Comparison of ENCODE assay signal across 7 cellular contexts in the genomic region with DNA sequence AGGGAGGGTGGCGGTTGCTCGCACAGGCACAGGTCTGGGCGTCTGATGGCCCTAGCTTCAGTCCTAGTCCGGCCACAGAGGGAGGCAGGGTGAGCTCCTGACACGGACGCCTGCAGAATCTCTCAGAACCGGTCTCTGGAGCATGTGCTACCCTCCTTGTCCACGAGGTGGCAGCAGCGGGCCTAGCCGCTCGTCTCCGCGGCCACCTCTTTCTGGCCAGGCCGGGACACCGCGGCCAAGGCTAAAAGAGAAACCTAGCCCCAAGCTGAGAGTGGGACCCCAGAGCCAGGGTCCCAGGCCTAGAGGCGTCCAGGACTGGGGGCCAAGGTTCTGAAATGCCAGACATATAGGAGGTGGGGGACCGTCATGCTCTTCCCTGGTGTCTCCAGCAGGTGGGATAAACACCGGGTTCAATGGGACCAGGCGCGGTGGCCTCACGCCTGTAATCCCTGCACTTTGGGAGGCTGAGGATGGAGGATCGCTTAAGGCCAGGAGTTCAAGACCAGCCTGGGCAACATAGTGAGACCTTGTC. TPM values are rescaled to one million over a fixed set of nuclear protein-coding genes. Genes with fewer than 3 reads are reported as not detected.
DNase-seq lines count a peak whose midpoint lies in the region; TF ChIP-seq lines count a peak whose summit lies in the region.

No MANE protein-coding gene starts in this region.

- no peaks in the 10 kb centered on the region for H3K79me2 ChIP-seq in SK-N-SH (ENCODE audit: insufficient read depth)

- H3K27me3 ChIP-seq in SK-N-SH (ENCODE audit: insufficient read depth) (no peaks in the 10 kb centered on the region), ovary (no peaks in the 10 kb centered on the region), testis (no peaks in the 10 kb centered on the region)

- H3K9me3 ChIP-seq in SK-N-SH = no peaks in the 10 kb centered on the region
- H3K9me3 ChIP-seq in ovary = no peaks in the 10 kb centered on the region
- no peaks in the 10 kb centered on the region for H3K9me3 ChIP-seq in testis

- CTCF ChIA-PET in SK-N-SH (lab: Yijun Ruan, JAX) = interaction anchor here (0.6 to 17.9 kb wide), 111 partner anchors 8 to 611 kb away, joined by 3 to 537 read pairs (median 4); a partner anchor contains a TSS

- H3K4me2 ChIP-seq in SK-N-SH = peak overlapping the region; percentile 38; the same call in 1 of the 2 replicates

- intact Hi-C loops in ovary (cut with DNase I) = loop anchor here (2.0 to 10.0 kb wide), 3 partner anchors 142 to 196 kb away; no protein-coding TSS in a partner anchor
- intact Hi-C loops in testis (cut with DNase I; ENCODE audit: low total_unique reads) = loop anchor here (5.0 to 10.0 kb wide), 2 partner anchors 196 to 342 kb away; a partner anchor contains a TSS

- H3K27ac ChIP-seq in SK-N-SH (ENCODE audit: low read depth in 2 of 2, low read length in 1 of 2) = no peak overlapping the region
- no peak overlapping the region for H3K27ac ChIP-seq in ovary
- no peak overlapping the region for H3K27ac ChIP-seq in testis

- H3K4me3 ChIP-seq in GM12865 (ENCODE audit: low read depth, low read length) (no peak overlapping the region), SK-N-SH (ENCODE audit: low read depth in 2 of 2, low read length in 1 of 2) (no peak overlapping the region), ovary (no peak overlapping the region), testis (no peak overlapping the region)

- peaks cover 31% of the 10 kb centered on the region for H3F3A ChIP-seq in SK-N-SH (replicated peaks; ENCODE audit: insufficient read depth)

- H3K9ac ChIP-seq in SK-N-SH = no peak overlapping the region

- TF ChIP-seq CTCF in GM12865 (IDR thresholded peaks at IDR 0.05; ENCODE audit: insufficient read depth, low read depth, low read length, missing control alignments) (peak; percentile 96), LNCAP (IDR thresholded peaks at IDR 0.05) (peak; percentile 93), SK-N-SH (IDR thresholded peaks at IDR 0.05) (peak; percentile 100), ovary (IDR thresholded peaks at IDR 0.05) (peak; percentile 94 to 99 (median 96)), testis (IDR thresholded peaks at IDR 0.05) (peak; percentile 92 to 98 (median 96))

- TF ChIP-seq RAD21 in SK-N-SH (IDR thresholded peaks at IDR 0.05; ENCODE audit: low read length) = peak; percentile 91

- 24% methylated on average over 14 of the region's 23 CpGs for WGBS in SK-N-SH (ENCODE audit: low lambda C conversion rate)
- WGBS in ovary, 3 donors = 9 to 19% (median 10%) methylated on average over 16 to 23 of the region's 23 CpGs
- WGBS in testis, 2 donors = 13 to 23% methylated on average over 9 to 22 of the region's 23 CpGs

- H2AFZ ChIP-seq in SK-N-SH (ENCODE audit: low read depth) = peak overlapping the region; percentile 12; the same call in 1 of the 2 replicates

- peaks cover 0 to 4% of the 10 kb centered on the region in 2 experiments; a peak in 3 of 4 replicates for H3K4me1 ChIP-seq in SK-N-SH (ENCODE audit: control insufficient read depth in 1 of 2, insufficient read depth in 2 of 2, low read depth in 1 of 2, low read length in 1 of 2)
- H3K4me1 ChIP-seq in ovary (ENCODE audit: insufficient read depth) = no peaks in the 10 kb centered on the region
- no peaks in the 10 kb centered on the region for H3K4me1 ChIP-seq in testis

- TF ChIP-seq POLR2A in ovary (IDR thresholded peaks at IDR 0.05) (no peak), testis (IDR thresholded peaks at IDR 0.05) (no peak)

- no peaks in the 10 kb centered on the region for H3K9me2 ChIP-seq in SK-N-SH

- no peak for TF ChIP-seq EP300 in SK-N-SH (IDR thresholded peaks at IDR 0.05; ENCODE audit: borderline replicate concordance in 1 of 2, low read depth in 1 of 2, low read length in 1 of 2)
- no peak for TF ChIP-seq EP300 in ovary (IDR thresholded peaks at IDR 0.05)

- H3K36me3 ChIP-seq in SK-N-SH (replicated peaks in 1 of 2; ENCODE audit: control insufficient read depth in 1 of 2, insufficient read depth in 2 of 2, low read length in 1 of 2) (no peaks in the 10 kb centered on the region), ovary (no peaks in the 10 kb centered on the region), testis (ENCODE audit: low read depth, missing control alignments) (no peaks in the 10 kb centered on the region)

- H4K20me1 ChIP-seq in SK-N-SH (ENCODE audit: insufficient read depth) = no peaks in the 10 kb centered on the region

- DNase-seq in GM12865 (ENCODE audit: low read depth) = peak; percentile 89
- peak; percentile 94 for DNase-seq in SK-N-SH
- peak; percentile 81 for DNase-seq in activated naive CD4-positive, alpha-beta T cell treated with Interleukin-2 at 50 U/mL for 16 hours
- DNase-seq in germinal center (ENCODE audit: low spot score) = peak; percentile 80
- DNase-seq in ovary = peak; percentile 78 to 93 (median 89)
- DNase-seq in testis = peak; percentile 91

- POLR2A ChIA-PET in SK-N-SH (lab: Yijun Ruan, JAX) = interaction anchor here (0.6 to 1.2 kb wide), 7 partner anchors 33 to 449 kb away, joined by 3 to 6 read pairs (median 4); a partner anchor contains a TSS

TF ChIP-seq in SK-N-SH, 30 proteins besides CTCF, POLR2A, EP300 and RAD21 (continues in another document):
- TF ChIP-seq EZH2phosphoT487 (IDR thresholded peaks at IDR 0.05; ENCODE audit: borderline replicate concordance, low read depth) (no peak), NFIC (IDR thresholded peaks at IDR 0.05; ENCODE audit: borderline replicate concordance) (no peak), RFX5 (IDR thresholded peaks at IDR 0.05; ENCODE audit: low read length) (no peak), MEF2A (IDR thresholded peaks at IDR 0.05; ENCODE audit: borderline replicate concordance, low read depth) (no peak), GATA2 (CRISPR knock-in tag; IDR thresholded peaks at IDR 0.05) (no peak), GABPA (IDR thresholded peaks at IDR 0.05; ENCODE audit: low read depth) (no peak), SIN3A (IDR thresholded peaks at IDR 0.05; ENCODE audit: borderline replicate concordance, low read depth, low read length) (peak; percentile 75; the same call in 1 of the 2 replicates), NRF1 (IDR thresholded peaks at IDR 0.05; ENCODE audit: low read depth, low read length) (peak; percentile 4; the same call in 1 of the 2 replicates), RXRA (IDR thresholded peaks at IDR 0.05; ENCODE audit: borderline replicate concordance, low read depth) (no peak), CHD2 (IDR thresholded peaks at IDR 0.05; ENCODE audit: low read length, partially characterized antibody) (no peak)
- TF ChIP-seq, protein P1, sequence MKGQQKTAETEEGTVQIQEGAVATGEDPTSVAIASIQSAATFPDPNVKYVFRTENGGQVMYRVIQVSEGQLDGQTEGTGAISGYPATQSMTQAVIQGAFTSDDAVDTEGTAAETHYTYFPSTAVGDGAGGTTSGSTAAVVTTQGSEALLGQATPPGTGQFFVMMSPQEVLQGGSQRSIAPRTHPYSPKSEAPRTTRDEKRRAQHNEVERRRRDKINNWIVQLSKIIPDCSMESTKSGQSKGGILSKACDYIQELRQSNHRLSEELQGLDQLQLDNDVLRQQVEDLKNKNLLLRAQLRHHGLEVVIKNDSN (IDR thresholded peaks at IDR 0.05; ENCODE audit: borderline replicate concordance, low read depth) = no peak
- TF ChIP-seq, protein P2, sequence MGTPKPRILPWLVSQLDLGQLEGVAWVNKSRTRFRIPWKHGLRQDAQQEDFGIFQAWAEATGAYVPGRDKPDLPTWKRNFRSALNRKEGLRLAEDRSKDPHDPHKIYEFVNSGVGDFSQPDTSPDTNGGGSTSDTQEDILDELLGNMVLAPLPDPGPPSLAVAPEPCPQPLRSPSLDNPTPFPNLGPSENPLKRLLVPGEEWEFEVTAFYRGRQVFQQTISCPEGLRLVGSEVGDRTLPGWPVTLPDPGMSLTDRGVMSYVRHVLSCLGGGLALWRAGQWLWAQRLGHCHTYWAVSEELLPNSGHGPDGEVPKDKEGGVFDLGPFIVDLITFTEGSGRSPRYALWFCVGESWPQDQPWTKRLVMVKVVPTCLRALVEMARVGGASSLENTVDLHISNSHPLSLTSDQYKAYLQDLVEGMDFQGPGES (IDR thresholded peaks at IDR 0.05; ENCODE audit: low read depth, low read length) = no peak
- TF ChIP-seq, protein P3, sequence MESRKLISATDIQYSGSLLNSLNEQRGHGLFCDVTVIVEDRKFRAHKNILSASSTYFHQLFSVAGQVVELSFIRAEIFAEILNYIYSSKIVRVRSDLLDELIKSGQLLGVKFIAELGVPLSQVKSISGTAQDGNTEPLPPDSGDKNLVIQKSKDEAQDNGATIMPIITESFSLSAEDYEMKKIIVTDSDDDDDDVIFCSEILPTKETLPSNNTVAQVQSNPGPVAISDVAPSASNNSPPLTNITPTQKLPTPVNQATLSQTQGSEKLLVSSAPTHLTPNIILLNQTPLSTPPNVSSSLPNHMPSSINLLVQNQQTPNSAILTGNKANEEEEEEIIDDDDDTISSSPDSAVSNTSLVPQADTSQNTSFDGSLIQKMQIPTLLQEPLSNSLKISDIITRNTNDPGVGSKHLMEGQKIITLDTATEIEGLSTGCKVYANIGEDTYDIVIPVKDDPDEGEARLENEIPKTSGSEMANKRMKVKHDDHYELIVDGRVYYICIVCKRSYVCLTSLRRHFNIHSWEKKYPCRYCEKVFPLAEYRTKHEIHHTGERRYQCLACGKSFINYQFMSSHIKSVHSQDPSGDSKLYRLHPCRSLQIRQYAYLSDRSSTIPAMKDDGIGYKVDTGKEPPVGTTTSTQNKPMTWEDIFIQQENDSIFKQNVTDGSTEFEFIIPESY (IDR thresholded peaks at IDR 0.05; ENCODE audit: borderline replicate concordance, low read depth) = no peak

RNA-seq across cellular contexts. Expression of a gene that starts 3.2 kb away (rescaled TPM):
- 2.4 and 2.5 TPM in 2 replicates for polyA plus RNA-seq in SK-N-SH (2012; rRNA removed)
- polyA plus RNA-seq in SK-N-SH (2012; cell fraction: cytosol; rRNA removed) = 1.2 and 2.4 TPM in 2 replicates
- 4.7 and 5.1 TPM in 2 replicates for polyA plus RNA-seq in SK-N-SH (2012; cell fraction: nucleus; rRNA removed)
- 1 to 10 TPM; 2.6 to 7.9 (median 3.5) TPM for total RNA-seq in ovary
- polyA plus RNA-seq in ovary = 1 to 10 TPM; 2.4 to 4.2 TPM
- 1 to 10 TPM; 2.4 to 4.3 TPM for total RNA-seq in testis
- polyA plus RNA-seq in testis (ENCODE audit: insufficient read depth, low read depth, low replicate concordance) = 5.1 TPM

RNA-seq across cellular contexts. Expression of a gene that starts 32.5 kb away (rescaled TPM):
- polyA plus RNA-seq in SK-N-SH (2012; rRNA removed) (443 and 468 TPM in 2 replicates), ovary (100 to 1,000 TPM; 221 to 222 TPM), testis (ENCODE audit: insufficient read depth, low read depth, low replicate concordance) (217 TPM)
- 373 and 432 TPM in 2 replicates for polyA plus RNA-seq in SK-N-SH (2012; cell fraction: cytosol; rRNA removed)
- polyA plus RNA-seq in SK-N-SH (2012; cell fraction: nucleus; rRNA removed) = 258 and 306 TPM in 2 replicates
- total RNA-seq in ovary (100 to 1,000 TPM; 151 to 301 (median 273) TPM), testis (100 to 1,000 TPM; 142 to 157 TPM)

RNA-seq across cellular contexts. Expression of a gene that starts 47.5 kb away (rescaled TPM):
- 31.2 and 36.1 TPM in 2 replicates for polyA plus RNA-seq in SK-N-SH (2012; rRNA removed)
- 28.8 and 34.3 TPM in 2 replicates for polyA plus RNA-seq in SK-N-SH (2012; cell fraction: cytosol; rRNA removed)
- polyA plus RNA-seq in SK-N-SH (2012; cell fraction: nucleus; rRNA removed) = 14.6 and 17.1 TPM in 2 replicates
- 10 to 100 TPM in 6 of 7 donors, 1 to 10 TPM in 1; 6.4 to 20.3 (median 14.1) TPM for total RNA-seq in ovary
- 10 to 100 TPM; 20.3 to 23.7 TPM for polyA plus RNA-seq in ovary
- total RNA-seq in testis = 10 to 100 TPM; 10.8 to 15.2 TPM
- polyA plus RNA-seq in testis (ENCODE audit: insufficient read depth, low read depth, low replicate concordance) = 29.2 TPM
